29 cellular contexts compared by ENCODE assay signal in genomic region chrX:2383144-2383543, GRCh38.
"Had no signal": no experiment of that assay in that cellular context is flagged by ENCODE, and none has a peak within 500 bp of the region (broad histone marks: within the 10 kb centered on the region; RNA-seq: fewer than 3 reads in every experiment).

No MANE protein-coding gene starts in this region.

- H3K4me3 ChIP-seq: ovary, psoas muscle, skin epidermis, smooth muscle cell, spleen, suprapubic skin, testis, tibial artery, transverse colon, upper lobe of right lung, uterus had no signal

- H3K36me3 ChIP-seq: ovary, tibial artery, transverse colon, upper lobe of right lung, uterus had no signal

- DNase-seq: naive thymus-derived CD8-positive, alpha-beta T cell; nephron progenitor cell; occipital lobe; ovary; posterior cingulate gyrus; psoas muscle; right cardiac atrium; spleen; stimulated activated CD4-positive, alpha-beta T cell treated with anti-CD3 and anti-CD28 coated beads, Interleukin-12 subunit alpha, Interleukin-12 subunit beta, amount 100 ng/mL, for 4 hours; stimulated activated CD4-positive, alpha-beta T cell treated with anti-CD3 and anti-CD28 coated beads, Interleukin-1b, Interleukin-23, amount 100 ng/mL, for 48 hours; stimulated activated CD4-positive, alpha-beta T cell treated with anti-CD3 and anti-CD28 coated beads, Interleukin-4, amount 100 ng/mL, for 1 hour; stimulated activated CD4-positive, alpha-beta T cell treated with anti-CD3 and anti-CD28 coated beads, Interleukin-4, amount 100 ng/mL, for 4 hours; stimulated activated CD8-positive, alpha-beta memory T cell treated with anti-CD3 and anti-CD28 coated beads, Interleukin-4, amount 100 ng/mL, for 48 hours; stimulated activated naive CD4-positive, alpha-beta T cell; stimulated activated naive CD8-positive, alpha-beta T cell treated with anti-CD3 and anti-CD28 coated beads, Interleukin-15, amount 100 ng/mL, for 72 hours; stimulated activated naive CD8-positive, alpha-beta T cell treated with anti-CD3 and anti-CD28 coated beads, Interleukin-15, Interleukin-2, amounts not matched to agents 100 U/mL and 50 U/mL, for 24 hours; substantia nigra; testis; tibial artery; upper lobe of right lung; uterus had no signal

- H3K79me2 ChIP-seq: parathyroid adenoma had no signal

- H3K4me2 ChIP-seq: smooth muscle cell had no signal

- H3K27ac ChIP-seq: ovary, parathyroid adenoma, psoas muscle, skin epidermis, spleen, suprapubic skin, testis, tibial artery, upper lobe of right lung, uterus had no signal

- ATAC-seq: naive thymus-derived CD8-positive, alpha-beta T cell; natural killer cell treated with Interleukin-12 subunit alpha and Interleukin-12 subunit beta and Interleukin-15 and Interleukin-18, amount 100 ng/mL, for 72 hours; psoas muscle; right cardiac atrium; sciatic nerve; stimulated activated memory B cell treated with anti-CD40 and anti-IgM and Interleukin-4, amounts not matched to agents 10 μg/mL and 1 μg/mL and 100 μg/mL, for 72 hours; stimulated activated naive CD8-positive, alpha-beta T cell treated with anti-CD3 and anti-CD28 coated beads, Interleukin-15, Interleukin-2, amounts not matched to agents 100 U/mL and 50 U/mL, for 24 hours; upper lobe of right lung had no signal

- H3K4me1 ChIP-seq: parathyroid adenoma, testis, tibial artery, upper lobe of right lung, uterus had no signal

- H3K27me3 ChIP-seq: ovary, spleen, suprapubic skin, testis, tibial artery, transverse colon, upper lobe of right lung, uterus had no signal

- H2AFZ ChIP-seq: parathyroid adenoma had no signal

- H3K9ac ChIP-seq: parathyroid adenoma had no signal

- H3K9me3 ChIP-seq: ovary, psoas muscle, spleen, suprapubic skin, testis, tibial artery, transverse colon, upper lobe of right lung, uterus had no signal
